ENCODE assay signal across 20 cellular contexts in genomic region chr3:171260430-171260829, GRCh38.
A peak's percentile ranks its signal among the peaks of the same experiment; 100 is the strongest.
DNase-seq lines count a peak whose midpoint lies in the region; ATAC-seq lines count a peak whose summit lies in the region.
"Had no signal": no experiment of that assay in that cellular context is flagged by ENCODE, and none has a peak within 500 bp of the region (broad histone marks: within the 10 kb centered on the region; RNA-seq: fewer than 3 reads in every experiment).

No MANE protein-coding gene starts in this region.

- intact Hi-C loops in activated T-helper 1 cell treated with anti-CD3 and anti-CD28 coated beads, Interleukin-12 subunit alpha, Interleukin-12 subunit beta, Interleukin-2, Interleukin-4 antibody, amounts not matched to agents 30 ng/mL and 10 ng/mL and 1 ng/mL, durations not matched to agents 14 hours and 24 hours and 36 hours (cut with micrococcal nuclease): no loop called here

- peak overlapping the region; percentile 32 for H3K27ac ChIP-seq in caudate nucleus (ENCODE audit: low read depth, low read length)

- peaks cover 12% of the 10 kb centered on the region for H3K9me3 Mint-ChIP-seq in activated T-helper 1 cell treated with anti-CD3 and anti-CD28 coated beads, Interleukin-12 subunit alpha, Interleukin-12 subunit beta, Interleukin-2, Interleukin-4 antibody, amounts not matched to agents 30 ng/mL and 10 ng/mL and 1 ng/mL, durations not matched to agents 14 hours and 24 hours and 36 hours
- H3K9me3 Mint-ChIP-seq: HFFc6 had no signal

- H3K4me1 Mint-ChIP-seq in activated T-helper 1 cell treated with anti-CD3 and anti-CD28 coated beads, Interleukin-12 subunit alpha, Interleukin-12 subunit beta, Interleukin-2, Interleukin-4 antibody, amounts not matched to agents 30 ng/mL and 10 ng/mL and 1 ng/mL, durations not matched to agents 14 hours and 24 hours and 36 hours (ENCODE audit: low read depth): peaks cover 82% of the 10 kb centered on the region

- no peaks in the 10 kb centered on the region for H3K27me3 Mint-ChIP-seq in activated T-helper 1 cell treated with anti-CD3 and anti-CD28 coated beads, Interleukin-12 subunit alpha, Interleukin-12 subunit beta, Interleukin-2, Interleukin-4 antibody, amounts not matched to agents 30 ng/mL and 10 ng/mL and 1 ng/mL, durations not matched to agents 14 hours and 24 hours and 36 hours (ENCODE audit: insufficient read depth)

- H3K36me3 Mint-ChIP-seq in activated T-helper 1 cell treated with anti-CD3 and anti-CD28 coated beads, Interleukin-12 subunit alpha, Interleukin-12 subunit beta, Interleukin-2, Interleukin-4 antibody, amounts not matched to agents 30 ng/mL and 10 ng/mL and 1 ng/mL, durations not matched to agents 14 hours and 24 hours and 36 hours (ENCODE audit: low read depth): peaks cover 18% of the 10 kb centered on the region
- H3K36me3 Mint-ChIP-seq: CD14-positive monocyte had no signal

- ATAC-seq in HG03108 (IDR thresholded peaks at IDR 0.05; ENCODE audit: unreplicated experiment): no peak
- ATAC-seq: A549 had no signal

- peak; percentile 7 for DNase-seq in NCI-H2227 (lab: John Stamatoyannopoulos, UW; ENCODE audit: unreplicated experiment)
- no peak for DNase-seq in NCI-H2227 treated with DMSO at 0.1 percent for 48 hours (lab: John Stamatoyannopoulos, UW)
- peak; percentile 67 for DNase-seq in Ammon's horn (ENCODE audit: low spot score)
- peak; percentile 64 for DNase-seq in NCI-H1105 treated with DMSO at 0.1 percent for 48 hours (lab: John Stamatoyannopoulos, UW)
- peak in 5 of 61 donors; percentile 17 to 56 (median 44) for DNase-seq in caudate nucleus (lab: John Stamatoyannopoulos, UW)
- DNase-seq in activated T-helper 1 cell treated with anti-CD3 and anti-CD28 coated beads, Interleukin-12 subunit alpha, Interleukin-12 subunit beta, Interleukin-2, Interleukin-4 antibody, amounts not matched to agents 30 ng/mL and 10 ng/mL and 1 ng/mL, durations not matched to agents 14 hours and 24 hours and 36 hours (ENCODE audit: low spot score): no peak
- no peak for DNase-seq in COLO668 (lab: John Stamatoyannopoulos, UW; ENCODE audit: unreplicated experiment)
- DNase-seq: DND-41, GDM1, GOT3, HFFc6, KG1, NCI-H1048, NCI-H1930, NCI-H226, NCI-H69, SIG-M5 had no signal

- H3K4me3 Mint-ChIP-seq in activated T-helper 1 cell treated with anti-CD3 and anti-CD28 coated beads, Interleukin-12 subunit alpha, Interleukin-12 subunit beta, Interleukin-2, Interleukin-4 antibody, amounts not matched to agents 30 ng/mL and 10 ng/mL and 1 ng/mL, durations not matched to agents 14 hours and 24 hours and 36 hours: no peak overlapping the region
- H3K4me3 Mint-ChIP-seq: HFFc6 had no signal

- no peak overlapping the region for H3K27ac Mint-ChIP-seq in activated T-helper 1 cell treated with anti-CD3 and anti-CD28 coated beads, Interleukin-12 subunit alpha, Interleukin-12 subunit beta, Interleukin-2, Interleukin-4 antibody, amounts not matched to agents 30 ng/mL and 10 ng/mL and 1 ng/mL, durations not matched to agents 14 hours and 24 hours and 36 hours
- H3K27ac Mint-ChIP-seq: CD14-positive monocyte, HFFc6 had no signal

Comparison
In these comparisons a context has a peak if more than half of its experiments do, and no peak if none do; other contexts are left out.
1. DNase-seq: peak in NCI-H2227 (single experiment), Ammon's horn (single experiment) and NCI-H1105 treated with DMSO at 0.1 percent for 48 hours (single experiment); none in NCI-H2227 treated with DMSO at 0.1 percent for 48 hours (single experiment), activated T-helper 1 cell treated with anti-CD3 and anti-CD28 coated beads, Interleukin-12 subunit alpha, Interleukin-12 subunit beta, Interleukin-2, Interleukin-4 antibody, amounts not matched to agents 30 ng/mL and 10 ng/mL and 1 ng/mL, durations not matched to agents 14 hours and 24 hours and 36 hours (single experiment) and COLO668 (single experiment).